20 cellular contexts compared by ENCODE assay signal in the genomic region with DNA sequence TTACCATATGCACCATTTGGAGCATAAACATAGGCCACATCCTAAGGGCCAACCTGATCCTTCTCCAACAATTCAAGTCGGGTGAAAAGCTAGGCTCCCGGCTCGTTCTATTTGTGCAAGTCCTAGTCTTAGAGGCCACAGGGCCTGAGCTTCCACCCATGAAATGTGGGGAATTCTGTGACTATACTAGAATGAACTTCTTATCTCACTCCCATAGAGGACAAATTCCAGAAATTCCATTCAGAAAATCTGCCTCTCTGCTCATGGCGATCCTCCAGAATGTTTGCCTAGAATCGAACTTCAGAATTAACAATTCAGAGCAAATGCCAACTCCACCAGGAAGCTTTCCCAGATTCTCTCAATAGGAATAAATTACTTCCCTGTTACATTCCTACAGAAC.
A peak's percentile ranks its signal among the peaks of the same experiment; 100 is the strongest.
DNase-seq lines count a peak whose midpoint lies in the region; ATAC-seq and TF ChIP-seq lines count a peak whose summit lies in the region.
"Had no signal": no experiment of that assay in that cellular context is flagged by ENCODE, and none has a peak within 500 bp of the region (broad histone marks: within the 10 kb centered on the region; RNA-seq: fewer than 3 reads in every experiment).

No MANE protein-coding gene starts in this region.

- H3K4me2 ChIP-seq in BLaER1, result peak overlapping the region; percentile 74
- H3K4me2 ChIP-seq: hepatocyte, neural progenitor cell had no signal

- DNase-seq in HuH-7.5 (ENCODE audit: low spot score), result peak; percentile 40
- peak; percentile 31 for DNase-seq in brain microvascular endothelial cell
- no peak for DNase-seq in naive B cell
- DNase-seq in retina, result no peak
- no peak for DNase-seq in stimulated activated CD4-positive, alpha-beta T cell treated with anti-CD3 and anti-CD28 coated beads, Interleukin-4, amount 100 ng/mL, for 4 hours
- no peak for DNase-seq in effector CD4-positive, alpha-beta T cell
- DNase-seq in NCI-H446 treated with DMSO at 0.1 percent for 48 hours (lab: John Stamatoyannopoulos, UW), result no peak
- DNase-seq: activated CD4-positive, alpha-beta T cell treated with anti-CD3 and anti-CD28 coated beads for 48 hours; activated CD8-positive, alpha-beta memory T cell treated with anti-CD3 and anti-CD28 coated beads, Interleukin-2, amount 50 U/mL, for 48 hours; activated gamma-delta T cell; CD8-positive, alpha-beta memory T cell; DMS79 treated with DMSO at 0.1 percent for 48 hours; midbrain; NCI-H1436 treated with DMSO at 0.1 percent for 48 hours; thyroid gland had no signal

- H3K9me3 ChIP-seq in BLaER1, result no peaks in the 10 kb centered on the region
- H3K9me3 ChIP-seq: thyroid gland had no signal

- peak overlapping the region; percentile 93 to 98 (median 96) for H3K27ac Mint-ChIP-seq in naive B cell
- H3K27ac Mint-ChIP-seq: CD8-positive, alpha-beta memory T cell had no signal

- H4K20me1 ChIP-seq in BLaER1, result no peaks in the 10 kb centered on the region

- peak overlapping the region; percentile 59; the same call in 1 of the 2 replicates for H3K9ac ChIP-seq in BLaER1
- H3K9ac ChIP-seq: neural progenitor cell had no signal

- H3K4me3 ChIP-seq in BLaER1 (no peak overlapping the region), brain microvascular endothelial cell (ENCODE audit: low read depth, low read length) (no peak overlapping the region)
- H3K4me3 ChIP-seq: hepatocyte, neural progenitor cell, thyroid gland had no signal

- H3K27ac ChIP-seq in BLaER1 (peak overlapping the region; percentile 86), brain microvascular endothelial cell (no peak overlapping the region)
- H3K27ac ChIP-seq: hepatocyte, neural progenitor cell, RWPE1, thyroid gland had no signal

- in situ Hi-C loops in brain microvascular endothelial cell (cut with HindIII; ENCODE audit: low pct_ligation_motif_present, low sequenced_read_pairs), result no loop called here

- H3K4me1 Mint-ChIP-seq in naive B cell, result peaks cover 91 to 98% (median 98%) of the 10 kb centered on the region in 3 donors
- H3K4me1 Mint-ChIP-seq: CD8-positive, alpha-beta memory T cell had no signal

- H3K27me3 ChIP-seq in BLaER1 (no peaks in the 10 kb centered on the region), brain microvascular endothelial cell (replicated peaks) (no peaks in the 10 kb centered on the region)
- H3K27me3 ChIP-seq: hepatocyte, neural progenitor cell, thyroid gland had no signal

- H3K27me3 Mint-ChIP-seq in naive B cell, result no peaks in the 10 kb centered on the region

- peaks cover 0 to 5% (median 2%) of the 10 kb centered on the region in 7 donors for H3K9me3 Mint-ChIP-seq in naive B cell

- H3K36me3 ChIP-seq in BLaER1 (no peaks in the 10 kb centered on the region), brain microvascular endothelial cell (replicated peaks) (no peaks in the 10 kb centered on the region)
- H3K36me3 ChIP-seq: neural progenitor cell, thyroid gland had no signal

- ATAC-seq in naive B cell (ENCODE audit: low read depth in 2 of 2), result no peak
- ATAC-seq: HCT116 had no signal

- H3K36me3 Mint-ChIP-seq in naive B cell, result peaks cover 5 to 10% of the 10 kb centered on the region in 2 donors
- H3K36me3 Mint-ChIP-seq: CD8-positive, alpha-beta memory T cell; neural progenitor cell had no signal

- no peak for TF ChIP-seq CTCF in brain microvascular endothelial cell (IDR thresholded peaks at IDR 0.05; ENCODE audit: low read depth, low read length, missing control alignments)

- H3K4me3 Mint-ChIP-seq in naive B cell, result peak overlapping the region in 7 of 8 donors; percentile 18 to 88 (median 78)
- H3K4me3 Mint-ChIP-seq: CD8-positive, alpha-beta memory T cell; neural progenitor cell had no signal

- H3K4me1 ChIP-seq in BLaER1, result peaks cover 81% of the 10 kb centered on the region
- H3K4me1 ChIP-seq: neural progenitor cell, thyroid gland had no signal

Comparison
In these comparisons a context has a peak if more than half of its experiments do, and no peak if none do; other contexts are left out.
1. DNase-seq: peak in HuH-7.5 (single experiment) and brain microvascular endothelial cell (single experiment); none in naive B cell (single experiment), retina (single experiment), stimulated activated CD4-positive, alpha-beta T cell treated with anti-CD3 and anti-CD28 coated beads, Interleukin-4, amount 100 ng/mL, for 4 hours (0 of 2), effector CD4-positive, alpha-beta T cell (single experiment) and NCI-H446 treated with DMSO at 0.1 percent for 48 hours (single experiment).